Comparison of ENCODE assay signal across 8 cellular contexts in genomic region chr17:69607162-69607834, GRCh38.
DNase-seq lines count a peak whose midpoint lies in the region; ATAC-seq lines count a peak whose summit lies in the region.

No MANE protein-coding gene starts in this region.

- no peak overlapping the region for H3K27ac ChIP-seq in right cardiac atrium (ENCODE audit: low read length)

- H3K4me3 Mint-ChIP-seq in immature natural killer cell: no peak overlapping the region

- H3K4me1 Mint-ChIP-seq in immature natural killer cell: peaks cover 15 to 18% of the 10 kb centered on the region in 2 donors

- H3K4me1 ChIP-seq in right cardiac atrium (ENCODE audit: control insufficient read depth, insufficient read depth, low read length): no peaks in the 10 kb centered on the region

- H3K4me3 ChIP-seq in right cardiac atrium (ENCODE audit: low read length): no peak overlapping the region

- H3K9me3 ChIP-seq in right cardiac atrium (ENCODE audit: control insufficient read depth, low read length): no peaks in the 10 kb centered on the region

- H3K27me3 ChIP-seq in right cardiac atrium (ENCODE audit: control insufficient read depth, insufficient read depth): no peaks in the 10 kb centered on the region

- H3K9me3 Mint-ChIP-seq in immature natural killer cell: peaks cover 0 to 3% (median 0%) of the 10 kb centered on the region in 6 donors

- peak; percentile 84 for DNase-seq in ELR (ENCODE audit: low read depth)
- DNase-seq in NCI-H524 treated with DMSO at 0.1 percent for 48 hours (lab: John Stamatoyannopoulos, UW): peak; percentile 71
- peak; percentile 70 for DNase-seq in amniotic epithelial cell (ENCODE audit: low read depth)
- DNase-seq in right cardiac atrium: peak; percentile 76 to 91 (median 86)
- peak; percentile 58 for DNase-seq in retina
- DNase-seq in immature natural killer cell: no peak

- no peaks in the 10 kb centered on the region for H3K36me3 Mint-ChIP-seq in immature natural killer cell

- WGBS in right cardiac atrium: 10% methylated on average over 6 of the region's 6 CpGs

- no peak overlapping the region for H3K27ac Mint-ChIP-seq in immature natural killer cell

- intact Hi-C loops in right cardiac atrium (cut with DNase I): loop anchor here in 3 of 4 donors (5.0 to 10.0 kb wide), 2 partner anchors 535 to 538 kb away; no protein-coding TSS in a partner anchor

- H3K27me3 Mint-ChIP-seq in immature natural killer cell (ENCODE audit: low read depth in 3 of 3): peaks cover 0 to 5% (median 3%) of the 10 kb centered on the region in 3 donors

- peak; percentile 83 for ATAC-seq in GM21381 (IDR thresholded peaks at IDR 0.05; ENCODE audit: unreplicated experiment)
- peak; percentile 84 for ATAC-seq in HG03571 (IDR thresholded peaks at IDR 0.05; ENCODE audit: unreplicated experiment)
- peak; percentile 93 to 94 for ATAC-seq in right cardiac atrium

Comparison
In these comparisons a context has a peak if more than half of its experiments do, and no peak if none do; other contexts are left out.
1. DNase-seq: peak in ELR (single experiment), NCI-H524 treated with DMSO at 0.1 percent for 48 hours (single experiment), amniotic epithelial cell (single experiment), right cardiac atrium (3 of 3) and retina (single experiment); none in immature natural killer cell (0 of 3).
2. Peak in every context shown above with its lines, with median percentiles within 50 percentile points of each other: ATAC-seq.